Comparison of ENCODE assay signal across 2 cellular contexts in the genomic region with DNA sequence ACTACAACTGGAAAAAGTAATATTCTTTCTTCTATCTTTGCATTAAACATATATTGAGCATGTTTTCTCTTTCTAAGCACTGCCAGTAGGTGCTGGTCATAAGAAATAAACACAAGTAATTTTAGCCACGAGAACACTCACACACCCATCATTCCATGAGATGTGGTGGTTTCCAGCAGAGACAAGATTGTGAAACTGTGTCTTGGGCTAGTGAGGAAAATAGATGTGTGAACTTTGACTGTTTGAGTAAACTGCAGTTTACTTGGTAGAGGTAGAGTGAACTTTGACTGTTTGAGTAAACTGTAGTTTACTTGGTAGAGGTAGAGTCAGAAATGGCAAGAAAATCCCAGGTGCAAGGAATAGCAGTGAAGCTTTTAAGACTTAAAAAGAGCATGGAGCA.
A peak's percentile ranks its signal among the peaks of the same experiment; 100 is the strongest.
TF ChIP-seq lines count a peak whose summit lies in the region.

No MANE protein-coding gene starts in this region.

TF ChIP-seq in liver, 16 proteins besides CTCF, POLR2A, EP300 and RAD21:
- TF ChIP-seq, protein P1, sequence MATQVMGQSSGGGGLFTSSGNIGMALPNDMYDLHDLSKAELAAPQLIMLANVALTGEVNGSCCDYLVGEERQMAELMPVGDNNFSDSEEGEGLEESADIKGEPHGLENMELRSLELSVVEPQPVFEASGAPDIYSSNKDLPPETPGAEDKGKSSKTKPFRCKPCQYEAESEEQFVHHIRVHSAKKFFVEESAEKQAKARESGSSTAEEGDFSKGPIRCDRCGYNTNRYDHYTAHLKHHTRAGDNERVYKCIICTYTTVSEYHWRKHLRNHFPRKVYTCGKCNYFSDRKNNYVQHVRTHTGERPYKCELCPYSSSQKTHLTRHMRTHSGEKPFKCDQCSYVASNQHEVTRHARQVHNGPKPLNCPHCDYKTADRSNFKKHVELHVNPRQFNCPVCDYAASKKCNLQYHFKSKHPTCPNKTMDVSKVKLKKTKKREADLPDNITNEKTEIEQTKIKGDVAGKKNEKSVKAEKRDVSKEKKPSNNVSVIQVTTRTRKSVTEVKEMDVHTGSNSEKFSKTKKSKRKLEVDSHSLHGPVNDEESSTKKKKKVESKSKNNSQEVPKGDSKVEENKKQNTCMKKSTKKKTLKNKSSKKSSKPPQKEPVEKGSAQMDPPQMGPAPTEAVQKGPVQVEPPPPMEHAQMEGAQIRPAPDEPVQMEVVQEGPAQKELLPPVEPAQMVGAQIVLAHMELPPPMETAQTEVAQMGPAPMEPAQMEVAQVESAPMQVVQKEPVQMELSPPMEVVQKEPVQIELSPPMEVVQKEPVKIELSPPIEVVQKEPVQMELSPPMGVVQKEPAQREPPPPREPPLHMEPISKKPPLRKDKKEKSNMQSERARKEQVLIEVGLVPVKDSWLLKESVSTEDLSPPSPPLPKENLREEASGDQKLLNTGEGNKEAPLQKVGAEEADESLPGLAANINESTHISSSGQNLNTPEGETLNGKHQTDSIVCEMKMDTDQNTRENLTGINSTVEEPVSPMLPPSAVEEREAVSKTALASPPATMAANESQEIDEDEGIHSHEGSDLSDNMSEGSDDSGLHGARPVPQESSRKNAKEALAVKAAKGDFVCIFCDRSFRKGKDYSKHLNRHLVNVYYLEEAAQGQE (IDR thresholded peaks at IDR 0.05): no peak
- TF ChIP-seq GABPA (IDR thresholded peaks at IDR 0.05 in 1 of 2, conservative IDR thresholded peaks at IDR 0.05 in 1 of 2) (no peak), FOXA2 (IDR thresholded peaks at IDR 0.05) (no peak), NR2F2 (IDR thresholded peaks at IDR 0.05) (no peak), TAF1 (conservative IDR thresholded peaks at IDR 0.05) (no peak), HNF4G (IDR thresholded peaks at IDR 0.05) (peak; percentile 46), SP1 (IDR thresholded peaks at IDR 0.05) (peak; percentile 39), YY1 (IDR thresholded peaks at IDR 0.05) (no peak), RXRA (IDR thresholded peaks at IDR 0.05) (peak in 1 of 2 donors; percentile 59), HNF4A (conservative IDR thresholded peaks at IDR 0.05) (peak; percentile 40 to 84), EGR1 (IDR thresholded peaks at IDR 0.05; ENCODE audit: low read depth in 2 of 2) (no peak), FOXA1 (IDR thresholded peaks at IDR 0.05) (no peak)
- TF ChIP-seq, protein P2, sequence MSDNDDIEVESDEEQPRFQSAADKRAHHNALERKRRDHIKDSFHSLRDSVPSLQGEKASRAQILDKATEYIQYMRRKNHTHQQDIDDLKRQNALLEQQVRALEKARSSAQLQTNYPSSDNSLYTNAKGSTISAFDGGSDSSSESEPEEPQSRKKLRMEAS (IDR thresholded peaks at IDR 0.05): no peak
- TF ChIP-seq, protein P3, sequence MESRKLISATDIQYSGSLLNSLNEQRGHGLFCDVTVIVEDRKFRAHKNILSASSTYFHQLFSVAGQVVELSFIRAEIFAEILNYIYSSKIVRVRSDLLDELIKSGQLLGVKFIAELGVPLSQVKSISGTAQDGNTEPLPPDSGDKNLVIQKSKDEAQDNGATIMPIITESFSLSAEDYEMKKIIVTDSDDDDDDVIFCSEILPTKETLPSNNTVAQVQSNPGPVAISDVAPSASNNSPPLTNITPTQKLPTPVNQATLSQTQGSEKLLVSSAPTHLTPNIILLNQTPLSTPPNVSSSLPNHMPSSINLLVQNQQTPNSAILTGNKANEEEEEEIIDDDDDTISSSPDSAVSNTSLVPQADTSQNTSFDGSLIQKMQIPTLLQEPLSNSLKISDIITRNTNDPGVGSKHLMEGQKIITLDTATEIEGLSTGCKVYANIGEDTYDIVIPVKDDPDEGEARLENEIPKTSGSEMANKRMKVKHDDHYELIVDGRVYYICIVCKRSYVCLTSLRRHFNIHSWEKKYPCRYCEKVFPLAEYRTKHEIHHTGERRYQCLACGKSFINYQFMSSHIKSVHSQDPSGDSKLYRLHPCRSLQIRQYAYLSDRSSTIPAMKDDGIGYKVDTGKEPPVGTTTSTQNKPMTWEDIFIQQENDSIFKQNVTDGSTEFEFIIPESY (IDR thresholded peaks at IDR 0.05): no peak
- TF ChIP-seq, protein P4, sequence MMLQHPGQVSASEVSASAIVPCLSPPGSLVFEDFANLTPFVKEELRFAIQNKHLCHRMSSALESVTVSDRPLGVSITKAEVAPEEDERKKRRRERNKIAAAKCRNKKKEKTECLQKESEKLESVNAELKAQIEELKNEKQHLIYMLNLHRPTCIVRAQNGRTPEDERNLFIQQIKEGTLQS (IDR thresholded peaks at IDR 0.05): no peak

TF ChIP-seq in HepG2, 621 proteins besides CTCF, POLR2A, EP300 and RAD21 (continued from another document):
- TF ChIP-seq ZNF879 (CRISPR knock-in tag; IDR thresholded peaks at IDR 0.05): no peak
- TF ChIP-seq, protein P5, sequence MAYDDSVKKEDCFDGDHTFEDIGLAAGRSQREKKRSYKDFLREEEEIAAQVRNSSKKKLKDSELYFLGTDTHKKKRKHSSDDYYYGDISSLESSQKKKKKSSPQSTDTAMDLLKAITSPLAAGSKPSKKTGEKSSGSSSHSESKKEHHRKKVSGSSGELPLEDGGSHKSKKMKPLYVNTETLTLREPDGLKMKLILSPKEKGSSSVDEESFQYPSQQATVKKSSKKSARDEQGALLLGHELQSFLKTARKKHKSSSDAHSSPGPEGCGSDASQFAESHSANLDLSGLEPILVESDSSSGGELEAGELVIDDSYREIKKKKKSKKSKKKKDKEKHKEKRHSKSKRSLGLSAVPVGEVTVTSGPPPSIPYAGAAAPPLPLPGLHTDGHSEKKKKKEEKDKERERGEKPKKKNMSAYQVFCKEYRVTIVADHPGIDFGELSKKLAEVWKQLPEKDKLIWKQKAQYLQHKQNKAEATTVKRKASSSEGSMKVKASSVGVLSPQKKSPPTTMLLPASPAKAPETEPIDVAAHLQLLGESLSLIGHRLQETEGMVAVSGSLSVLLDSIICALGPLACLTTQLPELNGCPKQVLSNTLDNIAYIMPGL (CRISPR knock-in tag; IDR thresholded peaks at IDR 0.05; ENCODE audit: borderline replicate concordance in 1 of 2, low read depth in 1 of 2): no peak
- TF ChIP-seq ZNF577 (CRISPR knock-in tag; IDR thresholded peaks at IDR 0.05; ENCODE audit: borderline replicate concordance, low read depth): no peak
- no peak for TF ChIP-seq ZNF225 (CRISPR knock-in tag; IDR thresholded peaks at IDR 0.05)
- TF ChIP-seq KLF6 (CRISPR knock-in tag; IDR thresholded peaks at IDR 0.05): no peak
TF ChIP-seq in HepG2: peak in this region for 0.
